ENCODE assay signal across 12 cellular contexts in genomic region chr4:114691865-114692264, GRCh38.
DNase-seq lines count a peak whose midpoint lies in the region; ATAC-seq and TF ChIP-seq lines count a peak whose summit lies in the region.
"Had no signal": no experiment of that assay in that cellular context is flagged by ENCODE, and none has a peak within 500 bp of the region (broad histone marks: within the 10 kb centered on the region; RNA-seq: fewer than 3 reads in every experiment).

No MANE protein-coding gene starts in this region.

- H3K4me2 ChIP-seq in PC-3 (ENCODE audit: low read length), result no peak overlapping the region

- H3K27me3 ChIP-seq in PC-3 (ENCODE audit: low read length), result no peaks in the 10 kb centered on the region
- H3K27me3 ChIP-seq: adrenal gland had no signal

- POLR2A ChIA-PET in PC-3 (lab: Charles Lee; ENCODE audit: unreplicated experiment), result no interaction called here

- no peaks in the 10 kb centered on the region for H3K4me1 ChIP-seq in PC-3 (ENCODE audit: insufficient read depth, low read length)
- H3K4me1 ChIP-seq: adrenal gland had no signal

- no TSS peak for BruUV-seq in PC-3 (replicated peaks; lab: Mats Ljungman, UMichigan)

- H3K4me3 Mint-ChIP-seq in stimulated activated memory B cell treated with anti-CD40 and anti-IgM and Interleukin-4, amounts not matched to agents 10 μg/mL and 1 μg/mL and 100 μg/mL, for 72 hours, result no peak overlapping the region
- H3K4me3 Mint-ChIP-seq: memory B cell had no signal

- H3K36me3 ChIP-seq in PC-3 (ENCODE audit: low read depth, low read length), result no peaks in the 10 kb centered on the region
- H3K36me3 ChIP-seq: adrenal gland had no signal

- no peak overlapping the region for H3K4me3 ChIP-seq in PC-3 (ENCODE audit: low read length)
- H3K4me3 ChIP-seq: adrenal gland had no signal

- TF ChIP-seq CTCF in PC-3 (conservative IDR thresholded peaks at IDR 0.05; ENCODE audit: low read depth, low read length), result no peak

- H3K9me3 Mint-ChIP-seq in stimulated activated memory B cell treated with anti-CD40 and anti-IgM and Interleukin-4, amounts not matched to agents 10 μg/mL and 1 μg/mL and 100 μg/mL, for 72 hours, result no peaks in the 10 kb centered on the region
- H3K9me3 Mint-ChIP-seq: memory B cell had no signal

- H2AFZ ChIP-seq in PC-3 (ENCODE audit: low read length), result no peak overlapping the region

- peaks cover 28% of the 10 kb centered on the region for H3K4me1 Mint-ChIP-seq in stimulated activated memory B cell treated with anti-CD40 and anti-IgM and Interleukin-4, amounts not matched to agents 10 μg/mL and 1 μg/mL and 100 μg/mL, for 72 hours

- H3K9me3 ChIP-seq in PC-3 (ENCODE audit: low read length), result no peaks in the 10 kb centered on the region
- H3K9me3 ChIP-seq: adrenal gland had no signal

- peak overlapping the region; percentile 9 for H3K27ac Mint-ChIP-seq in stimulated activated memory B cell treated with anti-CD40 and anti-IgM and Interleukin-4, amounts not matched to agents 10 μg/mL and 1 μg/mL and 100 μg/mL, for 72 hours
- H3K27ac Mint-ChIP-seq: memory B cell had no signal

- peaks cover 10% of the 10 kb centered on the region for H3K36me3 Mint-ChIP-seq in stimulated activated memory B cell treated with anti-CD40 and anti-IgM and Interleukin-4, amounts not matched to agents 10 μg/mL and 1 μg/mL and 100 μg/mL, for 72 hours

- H3K79me2 ChIP-seq in PC-3 (ENCODE audit: low read length), result no peaks in the 10 kb centered on the region

- no peaks in the 10 kb centered on the region for H4K20me1 ChIP-seq in PC-3 (ENCODE audit: low read length)

- DNase-seq in caudate nucleus (lab: John Stamatoyannopoulos, UW) (no peak), PC-3 (no peak)
- DNase-seq in activated CD8-positive, alpha-beta memory T cell treated with anti-CD3 and anti-CD28 coated beads, Interleukin-2, amount 50 U/mL, for 4 hours, result no peak
- DNase-seq: adrenal gland, head of caudate nucleus, NCI-H1694 treated with DMSO at 0.1 percent for 48 hours had no signal

- H3K9ac ChIP-seq in PC-3 (ENCODE audit: low read length), result no peak overlapping the region

- H3K27me3 Mint-ChIP-seq in stimulated activated memory B cell treated with anti-CD40 and anti-IgM and Interleukin-4, amounts not matched to agents 10 μg/mL and 1 μg/mL and 100 μg/mL, for 72 hours, result no peaks in the 10 kb centered on the region
- H3K27me3 Mint-ChIP-seq: memory B cell had no signal

- intact Hi-C loops in PC-3 (cut with micrococcal nuclease), result loop anchor here (10.0 kb wide), 1 partner anchor 1407 kb away; no protein-coding TSS in a partner anchor

- CTCF ChIA-PET in PC-3 (lab: Charles Lee), result interaction anchor here (0.6 kb wide), 1 partner anchor 1008 kb away, joined by 3 read pairs; no protein-coding TSS in a partner anchor

- no peaks in the 10 kb centered on the region for H3K9me2 ChIP-seq in PC-3 (replicated peaks; ENCODE audit: low read length)

- H3K27ac ChIP-seq in caudate nucleus (ENCODE audit: low read depth, low read length) (no peak overlapping the region), PC-3 (ENCODE audit: low read length) (no peak overlapping the region)
- H3K27ac ChIP-seq: adrenal gland had no signal

- no peaks in the 10 kb centered on the region for H3F3A ChIP-seq in PC-3 (ENCODE audit: low read length, unreplicated experiment)

- ATAC-seq in GM19035 (IDR thresholded peaks at IDR 0.05; ENCODE audit: unreplicated experiment), result peak; percentile 85
- ATAC-seq in GM21717 (IDR thresholded peaks at IDR 0.05; ENCODE audit: unreplicated experiment), result peak; percentile 97
- peak; percentile 93 for ATAC-seq in HG03108 (IDR thresholded peaks at IDR 0.05; ENCODE audit: unreplicated experiment)
- ATAC-seq in stimulated activated memory B cell treated with anti-CD40 and anti-IgM and Interleukin-4, amounts not matched to agents 10 μg/mL and 1 μg/mL and 100 μg/mL, for 72 hours, result no peak
- no peak for ATAC-seq in PC-3
- ATAC-seq: HepG2 had no signal

Comparison
In these comparisons a context has a peak if more than half of its experiments do, and no peak if none do; other contexts are left out.
1. ATAC-seq: peak in GM19035 (single experiment), GM21717 (single experiment) and HG03108 (single experiment); none in stimulated activated memory B cell treated with anti-CD40 and anti-IgM and Interleukin-4, amounts not matched to agents 10 μg/mL and 1 μg/mL and 100 μg/mL, for 72 hours (single experiment) and PC-3 (single experiment).